ENCODE assay signal across 35 cellular contexts in the genomic region with DNA sequence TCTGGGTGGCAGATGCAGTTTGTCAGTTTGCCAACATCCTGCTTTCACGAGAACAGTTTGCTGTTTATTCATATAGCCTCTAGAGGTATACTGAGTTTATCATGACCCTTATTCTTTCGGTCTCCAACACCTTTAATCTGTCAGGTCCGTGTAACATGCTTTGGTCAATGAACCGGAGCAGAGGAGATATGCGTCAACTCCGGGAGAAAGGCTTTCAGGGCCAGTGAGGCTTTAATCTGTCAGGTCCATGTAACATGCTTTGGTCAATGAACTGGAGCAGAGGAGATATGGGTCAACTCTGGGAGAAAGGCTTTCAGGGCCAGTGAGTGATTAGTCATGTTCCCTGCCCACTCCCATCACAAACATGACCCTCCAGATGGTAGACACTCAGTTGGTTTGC.
"Had no signal": no experiment of that assay in that cellular context is flagged by ENCODE, and none has a peak within 500 bp of the region (broad histone marks: within the 10 kb centered on the region; RNA-seq: fewer than 3 reads in every experiment).

No MANE protein-coding gene starts in this region.

- H3K4me1 ChIP-seq: body of pancreas, breast epithelium had no signal

- H3K27me3 ChIP-seq: body of pancreas, breast epithelium had no signal

- H3K4me2 ChIP-seq: KMS-11, PC-9 had no signal

- FAIRE-seq: astrocyte, TTC549 had no signal

- DNase-seq: activated CD4-positive, alpha-beta T cell treated with anti-CD3 and anti-CD28 coated beads, Interleukin-2, amount 10 ng/mL, durations not matched to agents 24 days and 14 days; activated CD4-positive, alpha-beta T cell treated with anti-CD3 and anti-CD28 coated beads, Interleukin-2, amount 50 U/mL, for 4 hours; activated CD8-positive, alpha-beta T cell treated with anti-CD3 and anti-CD28 coated beads for 36 hours; activated effector memory CD4-positive, alpha-beta T cell treated with anti-CD3 and anti-CD28 coated beads, Interleukin-2, amount 50 U/mL, for 16 hours; activated naive CD4-positive, alpha-beta T cell; activated naive CD4-positive, alpha-beta T cell treated with anti-CD3 and anti-CD28 coated beads, Interleukin-2, amount 50 U/mL, for 16 hours; activated naive CD8-positive, alpha-beta T cell treated with anti-CD3 and anti-CD28 coated beads for 36 hours; activated T-cell treated with anti-CD3 and anti-CD28 coated beads, Interleukin-2, amount 50 U/mL, for 1 hour; activated T-cell treated with anti-CD3 and anti-CD28 coated beads, Interleukin-2, amount 50 U/mL, for 72 hours; amygdala; body of pancreas; MM.1S; MV-4-11; NCI-H1092 treated with DMSO at 0.1 percent for 48 hours; NCI-H1417; NCI-H146; NCI-H187; NCI-H2029 treated with DMSO at 0.1 percent for 48 hours; NCI-H2107; NCI-H2171; NCI-H510A; NCI-H526; NCI-H748 treated with DMSO at 0.1 percent for 48 hours; NK-92 treated with Interleukin-12 subunit alpha and Interleukin-12 subunit beta, amount 100 ng/mL, for 24 hours; PC-9; Right ventricle myocardium superior; SW 1271; T-helper 1 cell; T-helper 2 cell; T-helper 9 cell had no signal

- H3K9me3 ChIP-seq: body of pancreas, breast epithelium had no signal

- H3K27ac ChIP-seq: body of pancreas, breast epithelium, KMS-11, PC-9 had no signal

- H2AFZ ChIP-seq: PC-9 had no signal

- H3K36me3 ChIP-seq: breast epithelium had no signal

- H3K9ac ChIP-seq: KMS-11 had no signal

- ATAC-seq: activated CD8-positive, alpha-beta T cell treated with anti-CD3 and anti-CD28 coated beads for 36 hours; activated T-cell treated with anti-CD3 and anti-CD28 coated beads, Interleukin-2, amount 50 U/mL, for 72 hours; activated T-helper 17 cell treated with anti-CD3 and anti-CD28 coated beads, Interleukin-2, amount 50 U/mL, for 72 hours; body of pancreas had no signal

- H3K4me3 ChIP-seq: body of pancreas, breast epithelium, PC-9 had no signal
